ENCODE assay signal across 2 cellular contexts in the genomic region with DNA sequence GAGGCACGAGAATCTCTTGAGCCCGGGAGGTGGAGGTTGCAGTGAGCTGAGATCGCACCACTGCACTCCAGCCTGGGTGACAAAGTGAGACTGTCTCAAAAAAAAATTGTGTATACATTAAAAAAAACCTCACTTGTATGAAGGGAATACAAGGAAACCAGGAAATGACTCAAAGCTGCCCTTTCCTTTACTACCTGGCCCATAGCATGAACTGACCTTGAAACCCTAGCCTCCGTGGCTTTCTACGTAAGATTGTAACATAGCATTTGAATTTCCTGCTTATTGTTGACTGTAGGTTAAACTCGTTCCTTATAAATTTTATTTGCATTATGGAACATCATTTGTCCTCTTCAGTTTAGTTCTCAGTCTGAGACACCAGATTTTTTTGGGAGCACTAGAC.
TF ChIP-seq lines count a peak whose summit lies in the region.

No MANE protein-coding gene starts in this region.

TF ChIP-seq in A549, 52 proteins besides CTCF, POLR2A, EP300 and RAD21:
- TF ChIP-seq ZNF302 (CRISPR knock-in tag; IDR thresholded peaks at IDR 0.05) (no peak), TP53 (CRISPR knock-in tag; IDR thresholded peaks at IDR 0.05) (no peak), POLR2AphosphoS2 (conservative IDR thresholded peaks at IDR 0.05; ENCODE audit: low read length) (no peak), JUNB (IDR thresholded peaks at IDR 0.05) (no peak), ESRRA (IDR thresholded peaks at IDR 0.05; ENCODE audit: borderline replicate concordance, low read length) (peak; percentile 86; the same call in 1 of the 2 replicates), MAFK (IDR thresholded peaks at IDR 0.05; ENCODE audit: partially characterized antibody) (no peak), RNF2 (IDR thresholded peaks at IDR 0.05; ENCODE audit: borderline replicate concordance, low read depth) (no peak), FOSL2 (IDR thresholded peaks at IDR 0.05) (0 out of 2 replicates have a peak, but pooled peaks have one; percentile 34), FOSL2 (CRISPR knock-in tag; IDR thresholded peaks at IDR 0.05) (peak; percentile 60), EHMT2 (IDR thresholded peaks at IDR 0.05; ENCODE audit: low read depth) (no peak), CHD4 (IDR thresholded peaks at IDR 0.05; ENCODE audit: borderline replicate concordance) (no peak), FOSB (CRISPR knock-in tag; IDR thresholded peaks at IDR 0.05) (peak; percentile 70; the same call in 1 of the 2 replicates), EHF (CRISPR knock-in tag; IDR thresholded peaks at IDR 0.05) (peak; percentile 61; the same call in 1 of the 2 replicates), RCOR1 (IDR thresholded peaks at IDR 0.05; ENCODE audit: low read depth, low read length) (no peak), CHD2 (IDR thresholded peaks at IDR 0.05; ENCODE audit: low read length, partially characterized antibody) (no peak), RARB (CRISPR knock-in tag; IDR thresholded peaks at IDR 0.05) (no peak), CBX2 (IDR thresholded peaks at IDR 0.05; ENCODE audit: borderline replicate concordance, low read depth) (no peak), KDM5A (IDR thresholded peaks at IDR 0.05) (no peak), HOXB5 (CRISPR knock-in tag; IDR thresholded peaks at IDR 0.05) (no peak), NR3C1 (IDR thresholded peaks at IDR 0.05) (no peak), GATA3 (IDR thresholded peaks at IDR 0.05; ENCODE audit: borderline replicate concordance) (peak; percentile 44; the same call in 1 of the 2 replicates), CEBPB (IDR thresholded peaks at IDR 0.05) (no peak)
- TF ChIP-seq, protein P1, sequence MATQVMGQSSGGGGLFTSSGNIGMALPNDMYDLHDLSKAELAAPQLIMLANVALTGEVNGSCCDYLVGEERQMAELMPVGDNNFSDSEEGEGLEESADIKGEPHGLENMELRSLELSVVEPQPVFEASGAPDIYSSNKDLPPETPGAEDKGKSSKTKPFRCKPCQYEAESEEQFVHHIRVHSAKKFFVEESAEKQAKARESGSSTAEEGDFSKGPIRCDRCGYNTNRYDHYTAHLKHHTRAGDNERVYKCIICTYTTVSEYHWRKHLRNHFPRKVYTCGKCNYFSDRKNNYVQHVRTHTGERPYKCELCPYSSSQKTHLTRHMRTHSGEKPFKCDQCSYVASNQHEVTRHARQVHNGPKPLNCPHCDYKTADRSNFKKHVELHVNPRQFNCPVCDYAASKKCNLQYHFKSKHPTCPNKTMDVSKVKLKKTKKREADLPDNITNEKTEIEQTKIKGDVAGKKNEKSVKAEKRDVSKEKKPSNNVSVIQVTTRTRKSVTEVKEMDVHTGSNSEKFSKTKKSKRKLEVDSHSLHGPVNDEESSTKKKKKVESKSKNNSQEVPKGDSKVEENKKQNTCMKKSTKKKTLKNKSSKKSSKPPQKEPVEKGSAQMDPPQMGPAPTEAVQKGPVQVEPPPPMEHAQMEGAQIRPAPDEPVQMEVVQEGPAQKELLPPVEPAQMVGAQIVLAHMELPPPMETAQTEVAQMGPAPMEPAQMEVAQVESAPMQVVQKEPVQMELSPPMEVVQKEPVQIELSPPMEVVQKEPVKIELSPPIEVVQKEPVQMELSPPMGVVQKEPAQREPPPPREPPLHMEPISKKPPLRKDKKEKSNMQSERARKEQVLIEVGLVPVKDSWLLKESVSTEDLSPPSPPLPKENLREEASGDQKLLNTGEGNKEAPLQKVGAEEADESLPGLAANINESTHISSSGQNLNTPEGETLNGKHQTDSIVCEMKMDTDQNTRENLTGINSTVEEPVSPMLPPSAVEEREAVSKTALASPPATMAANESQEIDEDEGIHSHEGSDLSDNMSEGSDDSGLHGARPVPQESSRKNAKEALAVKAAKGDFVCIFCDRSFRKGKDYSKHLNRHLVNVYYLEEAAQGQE (IDR thresholded peaks at IDR 0.05): no peak
- TF ChIP-seq, protein P2, sequence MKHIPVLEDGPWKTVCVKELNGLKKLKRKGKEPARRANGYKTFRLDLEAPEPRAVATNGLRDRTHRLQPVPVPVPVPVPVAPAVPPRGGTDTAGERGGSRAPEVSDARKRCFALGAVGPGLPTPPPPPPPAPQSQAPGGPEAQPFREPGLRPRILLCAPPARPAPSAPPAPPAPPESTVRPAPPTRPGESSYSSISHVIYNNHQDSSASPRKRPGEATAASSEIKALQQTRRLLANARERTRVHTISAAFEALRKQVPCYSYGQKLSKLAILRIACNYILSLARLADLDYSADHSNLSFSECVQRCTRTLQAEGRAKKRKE (CRISPR knock-in tag; IDR thresholded peaks at IDR 0.05; ENCODE audit: low read depth): no peak
- TF ChIP-seq, protein P3, sequence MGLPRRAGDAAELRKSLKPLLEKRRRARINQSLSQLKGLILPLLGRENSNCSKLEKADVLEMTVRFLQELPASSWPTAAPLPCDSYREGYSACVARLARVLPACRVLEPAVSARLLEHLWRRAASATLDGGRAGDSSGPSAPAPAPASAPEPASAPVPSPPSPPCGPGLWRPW (IDR thresholded peaks at IDR 0.05): no peak
- TF ChIP-seq, protein P4, sequence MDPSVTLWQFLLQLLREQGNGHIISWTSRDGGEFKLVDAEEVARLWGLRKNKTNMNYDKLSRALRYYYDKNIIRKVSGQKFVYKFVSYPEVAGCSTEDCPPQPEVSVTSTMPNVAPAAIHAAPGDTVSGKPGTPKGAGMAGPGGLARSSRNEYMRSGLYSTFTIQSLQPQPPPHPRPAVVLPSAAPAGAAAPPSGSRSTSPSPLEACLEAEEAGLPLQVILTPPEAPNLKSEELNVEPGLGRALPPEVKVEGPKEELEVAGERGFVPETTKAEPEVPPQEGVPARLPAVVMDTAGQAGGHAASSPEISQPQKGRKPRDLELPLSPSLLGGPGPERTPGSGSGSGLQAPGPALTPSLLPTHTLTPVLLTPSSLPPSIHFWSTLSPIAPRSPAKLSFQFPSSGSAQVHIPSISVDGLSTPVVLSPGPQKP (IDR thresholded peaks at IDR 0.05; ENCODE audit: low read depth, low read length): no peak
- TF ChIP-seq, protein P5, sequence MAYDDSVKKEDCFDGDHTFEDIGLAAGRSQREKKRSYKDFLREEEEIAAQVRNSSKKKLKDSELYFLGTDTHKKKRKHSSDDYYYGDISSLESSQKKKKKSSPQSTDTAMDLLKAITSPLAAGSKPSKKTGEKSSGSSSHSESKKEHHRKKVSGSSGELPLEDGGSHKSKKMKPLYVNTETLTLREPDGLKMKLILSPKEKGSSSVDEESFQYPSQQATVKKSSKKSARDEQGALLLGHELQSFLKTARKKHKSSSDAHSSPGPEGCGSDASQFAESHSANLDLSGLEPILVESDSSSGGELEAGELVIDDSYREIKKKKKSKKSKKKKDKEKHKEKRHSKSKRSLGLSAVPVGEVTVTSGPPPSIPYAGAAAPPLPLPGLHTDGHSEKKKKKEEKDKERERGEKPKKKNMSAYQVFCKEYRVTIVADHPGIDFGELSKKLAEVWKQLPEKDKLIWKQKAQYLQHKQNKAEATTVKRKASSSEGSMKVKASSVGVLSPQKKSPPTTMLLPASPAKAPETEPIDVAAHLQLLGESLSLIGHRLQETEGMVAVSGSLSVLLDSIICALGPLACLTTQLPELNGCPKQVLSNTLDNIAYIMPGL (CRISPR knock-in tag; IDR thresholded peaks at IDR 0.05; ENCODE audit: borderline replicate concordance): no peak

TF ChIP-seq in HCT116, 20 proteins besides CTCF, POLR2A, EP300 and RAD21:
- TF ChIP-seq SP1 (IDR thresholded peaks at IDR 0.05; ENCODE audit: low read depth) (peak; percentile 38; the same call in 1 of the 2 replicates), ZNF274 (IDR thresholded peaks at IDR 0.05; ENCODE audit: low read depth, low read length) (no peak)
